Comparison of ENCODE assay signal across 16 cellular contexts in genomic region chr19:39936622-39937021, GRCh38. TPM values are rescaled to one million over a fixed set of nuclear protein-coding genes. Genes with fewer than 3 reads are reported as not detected.
A peak's percentile ranks its signal among the peaks of the same experiment; 100 is the strongest.
DNase-seq lines count a peak whose midpoint lies in the region; ATAC-seq and TF ChIP-seq lines count a peak whose summit lies in the region.
"Had no signal": no experiment of that assay in that cellular context is flagged by ENCODE, and none has a peak within 500 bp of the region (broad histone marks: within the 10 kb centered on the region; RNA-seq: fewer than 3 reads in every experiment).

No MANE protein-coding gene starts in this region.

- TF ChIP-seq CTCF in WTC11 (IDR thresholded peaks at IDR 0.05) (no peak), colonic mucosa (IDR thresholded peaks at IDR 0.05) (no peak)

- peak overlapping the region in 1 of 2 donors; percentile 10 for H3K9ac ChIP-seq in colonic mucosa (ENCODE audit: low read depth in 2 of 2, low read length in 2 of 2)

- POLR2A ChIA-PET in WTC11 (lab: Charles Lee), result no interaction called here

- H3K27ac ChIP-seq in colonic mucosa (peak overlapping the region; percentile 7), temporal lobe (ENCODE audit: low read depth, low read length) (peak overlapping the region; percentile 50)
- H3K27ac ChIP-seq: foreskin keratinocyte had no signal

- no peaks in the 10 kb centered on the region for H3K27me3 Mint-ChIP-seq in activated naive CD4-positive, alpha-beta T cell treated with anti-CD3 and anti-CD28 coated beads, Interleukin-2, amount 50 U/mL, for 24 hours
- peaks cover 3% of the 10 kb centered on the region for H3K27me3 Mint-ChIP-seq in WTC11 (ENCODE audit: low read depth)

- H3K36me3 ChIP-seq in colonic mucosa, result no peaks in the 10 kb centered on the region

- DNase-seq in activated naive CD4-positive, alpha-beta T cell treated with Interleukin-2 at 50 U/mL for 16 hours, result no peak
- DNase-seq in WTC11 (ENCODE audit: low spot score), result no peak
- no peak for DNase-seq in colonic mucosa
- no peak for DNase-seq in NCI-H1436 treated with DMSO at 0.1 percent for 48 hours (lab: John Stamatoyannopoulos, UW)
- DNase-seq in effector CD8-positive, alpha-beta T cell (lab: John Stamatoyannopoulos, UW), result no peak
- DNase-seq: AML-193, amygdala, foreskin keratinocyte, HCEC 1CT, NCI-H1694 treated with DMSO at 0.1 percent for 48 hours, NCI-H510A, SHP77 had no signal

- H3K9me3 Mint-ChIP-seq in activated naive CD4-positive, alpha-beta T cell treated with anti-CD3 and anti-CD28 coated beads, Interleukin-2, amount 50 U/mL, for 24 hours, result peaks cover 8% of the 10 kb centered on the region
- no peaks in the 10 kb centered on the region for H3K9me3 Mint-ChIP-seq in WTC11

- peak overlapping the region; percentile 76 for H3K27ac Mint-ChIP-seq in activated naive CD4-positive, alpha-beta T cell treated with anti-CD3 and anti-CD28 coated beads, Interleukin-2, amount 50 U/mL, for 24 hours
- no peak overlapping the region for H3K27ac Mint-ChIP-seq in WTC11

- no peak overlapping the region for H3K4me3 ChIP-seq in colonic mucosa

- ATAC-seq in WTC11, result no peak
- no peak for ATAC-seq in HG02884 (IDR thresholded peaks at IDR 0.05; ENCODE audit: unreplicated experiment)
- ATAC-seq: foreskin keratinocyte, sciatic nerve had no signal

- H3K27me3 ChIP-seq in colonic mucosa, result no peaks in the 10 kb centered on the region
- H3K27me3 ChIP-seq: foreskin keratinocyte had no signal

- peaks cover 12% of the 10 kb centered on the region for H3K36me3 Mint-ChIP-seq in activated naive CD4-positive, alpha-beta T cell treated with anti-CD3 and anti-CD28 coated beads, Interleukin-2, amount 50 U/mL, for 24 hours
- no peaks in the 10 kb centered on the region for H3K36me3 Mint-ChIP-seq in WTC11

- H3K4me1 ChIP-seq in colonic mucosa, result peaks cover 13% of the 10 kb centered on the region
- H3K4me1 ChIP-seq: foreskin keratinocyte had no signal

- no peaks in the 10 kb centered on the region for H3K9me3 ChIP-seq in colonic mucosa

- CTCF ChIA-PET in WTC11 (lab: Charles Lee), result no interaction called here

- intact Hi-C loops in colonic mucosa (cut with DNase I), result no loop called here

- H3K4me1 Mint-ChIP-seq in activated naive CD4-positive, alpha-beta T cell treated with anti-CD3 and anti-CD28 coated beads, Interleukin-2, amount 50 U/mL, for 24 hours, result peaks cover 80% of the 10 kb centered on the region
- 0 out of 2 replicates have a peak, but pooled peaks cover 2% of the 10 kb centered on the region for H3K4me1 Mint-ChIP-seq in WTC11

- peak overlapping the region; percentile 64 for H3K4me3 Mint-ChIP-seq in activated naive CD4-positive, alpha-beta T cell treated with anti-CD3 and anti-CD28 coated beads, Interleukin-2, amount 50 U/mL, for 24 hours
- H3K4me3 Mint-ChIP-seq in WTC11, result no peak overlapping the region

TF ChIP-seq in WTC11, 78 proteins besides CTCF, POLR2A, EP300 and RAD21:
- 0 out of 2 replicates have a peak, but pooled peaks have one; percentile 24 for TF ChIP-seq ZNF121 (CRISPR knock-in tag; IDR thresholded peaks at IDR 0.05)
- TF ChIP-seq CREB1 (CRISPR knock-in tag; IDR thresholded peaks at IDR 0.05), result no peak
- no peak for TF ChIP-seq E2F5 (CRISPR knock-in tag; IDR thresholded peaks at IDR 0.05)
- no peak for TF ChIP-seq ZNF281 (CRISPR knock-in tag; IDR thresholded peaks at IDR 0.05)
TF ChIP-seq in WTC11: peak in this region for 1.

RNA-seq across cellular contexts. Expression of gene FCGBP, which starts 2.2 kb away (rescaled TPM):
- total RNA-seq in WTC11 (2021), result 2.8 to 4.4 TPM (median 3.5 TPM) in 3 replicates
- total RNA-seq in colonic mucosa, result 1,000 to 10,000 TPM; 2,896 to 3,903 TPM
- 2.5 TPM for total RNA-seq in temporal lobe

RNA-seq across cellular contexts. Expression of gene PSMC4, which starts 34.3 kb away (rescaled TPM):
- total RNA-seq in WTC11 (2021), result 96.7 to 105 TPM (median 97.2 TPM) in 3 replicates
- 100 to 1,000 TPM in 1 of 2 donors, 10 to 100 TPM in 1; 87.3 to 143 TPM for total RNA-seq in colonic mucosa
- 52.6 TPM for total RNA-seq in temporal lobe

Comparison
In these comparisons a context has a peak if more than half of its experiments do, and no peak if none do; other contexts are left out.
1. RNA of gene FCGBP, which starts 2.2 kb away (total RNA-seq): 2,896 to 3,903 TPM in colonic mucosa; 2.8 to 4.4 TPM in WTC11 and 2.5 TPM in temporal lobe (single experiment); every median in the first group is over 100 times any median in the second.